9 cellular contexts compared by ENCODE assay signal in genomic region chr1:23394664-23395063, GRCh38. TPM values are rescaled to one million over a fixed set of nuclear protein-coding genes. Genes with fewer than 3 reads are reported as not detected.
A peak's percentile ranks its signal among the peaks of the same experiment; 100 is the strongest.
DNase-seq lines count a peak whose midpoint lies in the region; ATAC-seq and TF ChIP-seq lines count a peak whose summit lies in the region.
"Had no signal": no experiment of that assay in that cellular context is flagged by ENCODE, and none has a peak within 500 bp of the region (broad histone marks: within the 10 kb centered on the region; RNA-seq: fewer than 3 reads in every experiment).

No MANE protein-coding gene starts in this region.

- ATAC-seq in esophagus mucosa, result peak; percentile 41
- ATAC-seq in upper lobe of left lung (ENCODE audit: low FRiP score in 2 of 2), result peak; percentile 55 to 93
- no peak for ATAC-seq in HG02840 (IDR thresholded peaks at IDR 0.05; ENCODE audit: low FRiP score, unreplicated experiment)
- no peak for ATAC-seq in PC-3
- ATAC-seq: natural killer cell treated with Interleukin-12 subunit alpha and Interleukin-12 subunit beta and Interleukin-15 and Interleukin-18, amount 100 ng/mL, for 72 hours had no signal

- no peaks in the 10 kb centered on the region for H3F3A ChIP-seq in PC-3 (ENCODE audit: low read length, unreplicated experiment)

- WGBS in mesodermal cell (ENCODE audit: insufficient coverage in 2 of 2), 2 experiments, result 5 to 6% methylated on average over 2 to 4 of the region's 7 CpGs
- 28 to 40% methylated on average over 6 to 7 of the region's 7 CpGs for WGBS in upper lobe of left lung, 2 donors

- no peak overlapping the region for H3K4me3 Mint-ChIP-seq in endothelial cell (ENCODE audit: unreplicated experiment)
- H3K4me3 Mint-ChIP-seq: natural killer cell treated with Interleukin-12 subunit alpha and Interleukin-12 subunit beta and Interleukin-15 and Interleukin-18, amount 100 ng/mL, for 72 hours had no signal

- H3K9me2 ChIP-seq in PC-3 (replicated peaks; ENCODE audit: low read length), result no peaks in the 10 kb centered on the region

- no peak overlapping the region for H2AFZ ChIP-seq in PC-3 (ENCODE audit: low read length)

- DNase-seq in M059J (ENCODE audit: low read depth) (peak; percentile 91), upper lobe of left lung (peak in 1 of 2 donors; percentile 41), PC-3 (no peak), endothelial cell (ENCODE audit: low spot score) (no peak)
- no peak for DNase-seq in activated T-cell treated with anti-CD3 and anti-CD28 coated beads, Interleukin-2, amount 50 U/mL, for 48 hours

- no TSS peak for BruUV-seq in PC-3 (replicated peaks; lab: Mats Ljungman, UMichigan)

- H3K27me3 ChIP-seq in upper lobe of left lung, result no peaks in the 10 kb centered on the region
- no peaks in the 10 kb centered on the region for H3K27me3 ChIP-seq in PC-3 (ENCODE audit: low read length)

- TF ChIP-seq CTCF in upper lobe of left lung (IDR thresholded peaks at IDR 0.05) (no peak), PC-3 (conservative IDR thresholded peaks at IDR 0.05; ENCODE audit: low read depth, low read length) (no peak), endothelial cell (IDR thresholded peaks at IDR 0.05; ENCODE audit: unreplicated experiment) (no peak)

- POLR2A ChIA-PET in PC-3 (lab: Charles Lee; ENCODE audit: unreplicated experiment), result no interaction called here

- H3K4me3 ChIP-seq in mesodermal cell (ENCODE audit: extremely low read depth, insufficient read depth, low read length, poor library complexity, severe bottlenecking) (no peak overlapping the region), upper lobe of left lung (no peak overlapping the region), PC-3 (ENCODE audit: low read length) (no peak overlapping the region)

- peaks cover 5% of the 10 kb centered on the region for H3K36me3 Mint-ChIP-seq in endothelial cell (ENCODE audit: low read depth, unreplicated experiment)
- H3K36me3 Mint-ChIP-seq: natural killer cell treated with Interleukin-12 subunit alpha and Interleukin-12 subunit beta and Interleukin-15 and Interleukin-18, amount 100 ng/mL, for 72 hours had no signal

- H3K9ac ChIP-seq in PC-3 (ENCODE audit: low read length), result no peak overlapping the region

- peaks cover 17% of the 10 kb centered on the region for H3K4me1 Mint-ChIP-seq in endothelial cell (ENCODE audit: unreplicated experiment)

- no peaks in the 10 kb centered on the region for H4K20me1 ChIP-seq in PC-3 (ENCODE audit: low read length)

- H3K9me3 ChIP-seq in mesodermal cell (ENCODE audit: control insufficient read depth, low read length), result no peaks in the 10 kb centered on the region
- no peaks in the 10 kb centered on the region for H3K9me3 ChIP-seq in upper lobe of left lung
- no peaks in the 10 kb centered on the region for H3K9me3 ChIP-seq in PC-3 (ENCODE audit: low read length)

- H3K36me3 ChIP-seq in mesodermal cell (ENCODE audit: control insufficient read depth, insufficient read depth, low read length) (no peaks in the 10 kb centered on the region), upper lobe of left lung (peaks cover 0 to 11% (median 0%) of the 10 kb centered on the region in 4 donors), PC-3 (ENCODE audit: low read depth, low read length) (no peaks in the 10 kb centered on the region)

- H3K9me3 Mint-ChIP-seq in endothelial cell (ENCODE audit: unreplicated experiment), result no peaks in the 10 kb centered on the region
- H3K9me3 Mint-ChIP-seq: natural killer cell treated with Interleukin-12 subunit alpha and Interleukin-12 subunit beta and Interleukin-15 and Interleukin-18, amount 100 ng/mL, for 72 hours had no signal

- no peaks in the 10 kb centered on the region for H3K79me2 ChIP-seq in PC-3 (ENCODE audit: low read length)

- H3K4me2 ChIP-seq in PC-3 (ENCODE audit: low read length), result no peak overlapping the region

- no peak overlapping the region for H3K27ac Mint-ChIP-seq in endothelial cell (ENCODE audit: unreplicated experiment)
- H3K27ac Mint-ChIP-seq: natural killer cell treated with Interleukin-12 subunit alpha and Interleukin-12 subunit beta and Interleukin-15 and Interleukin-18, amount 100 ng/mL, for 72 hours had no signal

- CTCF ChIA-PET in PC-3 (lab: Charles Lee), result no interaction called here

- peaks cover 6% of the 10 kb centered on the region for H3K4me1 ChIP-seq in mesodermal cell (ENCODE audit: control insufficient read depth, insufficient read depth, low read length, poor library complexity, severe bottlenecking)
- H3K4me1 ChIP-seq in upper lobe of left lung, result peaks cover 6 to 11% (median 8%) of the 10 kb centered on the region in 4 donors
- no peaks in the 10 kb centered on the region for H3K4me1 ChIP-seq in PC-3 (ENCODE audit: insufficient read depth, low read length)

- no peak for TF ChIP-seq POLR2A in upper lobe of left lung (IDR thresholded peaks at IDR 0.05)

- H3K27ac ChIP-seq in mesodermal cell (ENCODE audit: low read depth, low read length, severe bottlenecking) (peak overlapping the region; percentile 53), upper lobe of left lung (peak overlapping the region in 2 of 4 donors; percentile 25 to 61), PC-3 (ENCODE audit: low read length) (no peak overlapping the region)

- intact Hi-C loops in PC-3 (cut with micrococcal nuclease), result no loop called here

- TF ChIP-seq EP300 in upper lobe of left lung (IDR thresholded peaks at IDR 0.05), result peak in 1 of 4 donors; percentile 49

- peaks cover 14% of the 10 kb centered on the region for H3K27me3 Mint-ChIP-seq in endothelial cell (ENCODE audit: unreplicated experiment)

RNA-seq across cellular contexts. Expression of gene ZNF436, which starts 25.0 kb away (rescaled TPM):
- 18.3 and 18.6 TPM in 2 replicates for total RNA-seq in M059J (2014; rRNA removed; shearing (Covaris generic))
- total RNA-seq in esophagus mucosa (23.7 TPM), upper lobe of left lung (10 to 100 TPM in 2 of 6 donors, 1 to 10 TPM in 4; 5.5 to 11.3 (median 8.2) TPM), PC-3 (2014; rRNA removed) (7.8 and 10.5 TPM in 2 replicates), endothelial cell (ENCODE audit: unreplicated experiment) (26.0 TPM)
- 8.3 TPM for polyA plus RNA-seq in mesodermal cell (2013, experiment 1 of 2)
- 7.2 TPM for polyA plus RNA-seq in mesodermal cell (2013, experiment 2 of 2)

RNA-seq across cellular contexts. Expression of gene TCEA3, which starts 29.9 kb away (rescaled TPM):
- total RNA-seq in M059J (2014; rRNA removed; shearing (Covaris generic)), result 0.07 and 0.30 TPM in 2 replicates
- total RNA-seq in esophagus mucosa (25.6 TPM), upper lobe of left lung (100 to 1,000 TPM in 1 of 6 donors, 10 to 100 TPM in 5; 32.5 to 141 (median 42.9) TPM), PC-3 (2014; rRNA removed) (18.7 and 23.6 TPM in 2 replicates), endothelial cell (ENCODE audit: unreplicated experiment) (9.7 TPM)
- 2.2 TPM for polyA plus RNA-seq in mesodermal cell (2013, experiment 1 of 2)
- polyA plus RNA-seq in mesodermal cell (2013, experiment 2 of 2), result 3.3 TPM

RNA-seq across cellular contexts. Expression of gene HNRNPR, which starts 50.6 kb away (rescaled TPM):
- total RNA-seq in M059J (2014; rRNA removed; shearing (Covaris generic)), result 114 and 166 TPM in 2 replicates
- total RNA-seq in esophagus mucosa (96.2 TPM), upper lobe of left lung (10 to 100 TPM; 43.9 to 97.7 (median 73.5) TPM), PC-3 (2014; rRNA removed) (141 and 193 TPM in 2 replicates), endothelial cell (ENCODE audit: unreplicated experiment) (146 TPM)
- polyA plus RNA-seq in mesodermal cell (2013, experiment 1 of 2), result 129 TPM
- polyA plus RNA-seq in mesodermal cell (2013, experiment 2 of 2), result 145 TPM

Comparison
In these comparisons a context has a peak if more than half of its experiments do, and no peak if none do; other contexts are left out.
1. ATAC-seq: peak in esophagus mucosa (single experiment) and upper lobe of left lung (2 of 2); none in HG02840 (single experiment) and PC-3 (single experiment).